In the genomic region with DNA sequence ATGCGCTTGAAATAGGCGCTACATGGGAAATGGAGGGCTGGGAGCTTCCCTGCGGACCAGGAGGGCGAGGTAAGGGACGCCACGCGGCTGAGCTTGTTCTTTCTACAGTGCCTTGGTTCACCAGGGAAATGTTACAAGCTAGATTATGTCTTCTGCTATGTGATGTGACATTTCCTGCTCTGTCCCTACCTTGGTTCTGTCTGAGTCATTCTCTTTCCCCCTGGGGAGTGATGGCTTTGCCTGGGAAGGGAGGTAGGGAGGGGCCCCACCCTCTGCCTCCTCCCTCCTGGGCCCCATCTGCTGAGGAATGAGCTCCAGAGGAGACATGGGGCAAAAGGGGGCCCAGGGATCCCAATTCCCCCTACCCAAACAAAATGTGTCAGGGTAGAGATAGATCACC, we compare ENCODE assay signal across 15 cellular contexts.
"Had no signal": no experiment of that assay in that cellular context is flagged by ENCODE, and none has a peak within 500 bp of the region (broad histone marks: within the 10 kb centered on the region; RNA-seq: fewer than 3 reads in every experiment).

No MANE protein-coding gene starts in this region.

- FAIRE-seq: bronchial epithelial cell, endothelial cell of umbilical vein, islet of Langerhans, TTC549 had no signal

- H3K27me3 ChIP-seq: ascending aorta, foreskin keratinocyte, neutrophil, right lobe of liver, upper lobe of left lung had no signal

- H3K36me3 ChIP-seq: ascending aorta, neutrophil, right lobe of liver, upper lobe of left lung had no signal

- H3K4me1 ChIP-seq: ascending aorta, foreskin keratinocyte, right lobe of liver, upper lobe of left lung had no signal

- H3K9me3 ChIP-seq: ascending aorta, neutrophil had no signal

- DNase-seq: activated B cell treated with CpG ODN at 0.5 μM for 24 hours; activated CD4-positive, alpha-beta T cell treated with anti-CD3 and anti-CD28 coated beads, Interleukin-2, amount 10 ng/mL, durations not matched to agents 24 days and 14 days; activated naive CD4-positive, alpha-beta T cell treated with Interleukin-2 at 50 U/mL for 16 hours; activated naive CD8-positive, alpha-beta T cell treated with anti-CD3 and anti-CD28 coated beads, Interleukin-2, amount 50 U/mL, for 24 hours; foreskin keratinocyte; right lobe of liver; stimulated activated naive CD4-positive, alpha-beta T cell; substantia nigra; upper lobe of left lung had no signal

- ATAC-seq: activated naive CD8-positive, alpha-beta T cell treated with anti-CD3 and anti-CD28 coated beads, Interleukin-2, amount 50 U/mL, for 24 hours; foreskin keratinocyte; right lobe of liver had no signal

- H3K27ac ChIP-seq: ascending aorta, foreskin keratinocyte, neutrophil, right lobe of liver, upper lobe of left lung had no signal

- H3K4me3 ChIP-seq: ascending aorta, right lobe of liver, upper lobe of left lung had no signal
